Comparison of ENCODE assay signal across 8 cellular contexts in genomic region chr4:122826000-122826595, GRCh38. TPM values are rescaled to one million over a fixed set of nuclear protein-coding genes. Genes with fewer than 3 reads are reported as not detected.
DNase-seq lines count a peak whose midpoint lies in the region; ATAC-seq and TF ChIP-seq lines count a peak whose summit lies in the region.

No MANE protein-coding gene starts in this region.

- H3K9me2 ChIP-seq in hepatocyte (replicated peaks; ENCODE audit: insufficient read depth), result no peaks in the 10 kb centered on the region

- peaks cover 16% of the 10 kb centered on the region for H3K79me2 ChIP-seq in hepatocyte

- ATAC-seq in GM19324 (IDR thresholded peaks at IDR 0.05; ENCODE audit: low FRiP score, unreplicated experiment), result no peak

- WGBS in hepatocyte (ENCODE audit: low lambda C conversion rate, missing lambda C conversion rate), result 18% methylated on average over 18 of the region's 23 CpGs

- TF ChIP-seq CTCF in WERI-Rb-1 (IDR thresholded peaks at IDR 0.05; ENCODE audit: low read depth, low read length), result no peak
- TF ChIP-seq CTCF in hepatocyte (IDR thresholded peaks at IDR 0.05; ENCODE audit: poor library complexity), result no peak

- H2AFZ ChIP-seq in hepatocyte, result peak overlapping the region; percentile 81

- H3K4me2 ChIP-seq in hepatocyte, result peak overlapping the region; percentile 90

- peaks cover 2% of the 10 kb centered on the region; the same call in 1 of the 2 replicates for H3K36me3 ChIP-seq in H7 (replicated peaks; ENCODE audit: control insufficient read depth, insufficient read depth, low read length)
- H3K36me3 ChIP-seq in WERI-Rb-1, result peaks cover 3% of the 10 kb centered on the region; the same call in 1 of the 2 replicates
- no peaks in the 10 kb centered on the region for H3K36me3 ChIP-seq in hepatocyte (replicated peaks; ENCODE audit: insufficient read depth, low read depth)

- H3K27me3 ChIP-seq in H7 (ENCODE audit: control insufficient read depth, insufficient read depth, low read length) (no peaks in the 10 kb centered on the region), WERI-Rb-1 (ENCODE audit: insufficient read depth, low read depth, severe bottlenecking) (no peaks in the 10 kb centered on the region), hepatocyte (peaks cover 25% of the 10 kb centered on the region)

- H3K27ac ChIP-seq in WERI-Rb-1, result no peak overlapping the region
- peak overlapping the region; percentile 89 for H3K27ac ChIP-seq in hepatocyte

- H4K20me1 ChIP-seq in hepatocyte (ENCODE audit: insufficient read depth, poor library complexity, severe bottlenecking), result no peaks in the 10 kb centered on the region

- H3K4me1 ChIP-seq in hepatocyte (ENCODE audit: insufficient read depth), result peaks cover 3% of the 10 kb centered on the region

- H3K4me3 ChIP-seq in H7 (ENCODE audit: insufficient read depth, low read depth, low read length), result peak overlapping the region; percentile 97
- H3K4me3 ChIP-seq in WERI-Rb-1 (ENCODE audit: low read depth, low read length), result peak overlapping the region; percentile 86
- H3K4me3 ChIP-seq in hepatocyte, result peak overlapping the region; percentile 84
- H3K4me3 ChIP-seq in skeletal muscle cell (ENCODE audit: low read depth, low read length), result peak overlapping the region; percentile 85

- H3K9me3 ChIP-seq in WERI-Rb-1 (ENCODE audit: severe bottlenecking), result no peaks in the 10 kb centered on the region
- no peaks in the 10 kb centered on the region for H3K9me3 ChIP-seq in hepatocyte (ENCODE audit: low read depth)

- peak; percentile 29 for DNase-seq in H7
- no peak for DNase-seq in WERI-Rb-1
- no peak for DNase-seq in hepatocyte (ENCODE audit: low spot score)
- no peak for DNase-seq in skeletal muscle cell (ENCODE audit: low read depth)
- DNase-seq in RPMI8226, result no peak
- no peak for DNase-seq in ureter (ENCODE audit: low spot score)
- DNase-seq in COLO668 (lab: John Stamatoyannopoulos, UW; ENCODE audit: unreplicated experiment), result no peak

RNA-seq across cellular contexts. Expression of gene FGF2, which starts 0.5 kb away (rescaled TPM):
- 20.0 and 29.8 TPM in 2 replicates for total RNA-seq in H7 (2014; rRNA removed; shearing (Covaris generic))
- 9.7 and 11.3 TPM in 2 replicates for total RNA-seq in hepatocyte
- polyA plus RNA-seq in hepatocyte, result 3.9 and 4.5 TPM in 2 replicates
- total RNA-seq in ureter, result 12.2 TPM
